In genomic region chr21:42338730-42339715, GRCh38 we compare ENCODE assay signal across 20 cellular contexts. TPM values are rescaled to one million over a fixed set of nuclear protein-coding genes. Genes with fewer than 3 reads are reported as not detected.
DNase-seq lines count a peak whose midpoint lies in the region; ATAC-seq and TF ChIP-seq lines count a peak whose summit lies in the region.
"Had no signal": no experiment of that assay in that cellular context is flagged by ENCODE, and none has a peak within 500 bp of the region (broad histone marks: within the 10 kb centered on the region; RNA-seq: fewer than 3 reads in every experiment).

No MANE protein-coding gene starts in this region.

- DNase-seq in natural killer cell treated with Interleukin-12 subunit alpha and Interleukin-12 subunit beta and Interleukin-15 and Interleukin-18, amount 100 ng/mL, for 72 hours (ENCODE audit: low spot score): no peak
- no peak for DNase-seq in natural killer cell
- DNase-seq in posterior vena cava (ENCODE audit: low spot score): peak; percentile 70
- DNase-seq in mesothelial cell of epicardium (ENCODE audit: low spot score in 2 of 2, unreplicated experiment in 2 of 2): no peak
- DNase-seq in foreskin keratinocyte: no peak
- DNase-seq in NOMO-1 treated with DMSO at 0.1 percent for 48 hours (lab: John Stamatoyannopoulos, UW; ENCODE audit: unreplicated experiment): no peak
- DNase-seq: activated naive CD4-positive, alpha-beta T cell; central memory CD4-positive, alpha-beta T cell; GDM1; HCEC 1CT; NCI-H524 treated with DMSO at 0.1 percent for 48 hours; OCI-M1 had no signal

- H3K27me3 Mint-ChIP-seq in natural killer cell treated with Interleukin-12 subunit alpha and Interleukin-12 subunit beta and Interleukin-15 and Interleukin-18, amount 100 ng/mL, for 72 hours: peaks cover 22 to 34% of the 10 kb centered on the region in 2 donors
- peaks cover 15 to 53% of the 10 kb centered on the region in 2 donors for H3K27me3 Mint-ChIP-seq in natural killer cell (ENCODE audit: low read depth in 2 of 2)
- peaks cover 2% of the 10 kb centered on the region for H3K27me3 Mint-ChIP-seq in mesothelial cell of epicardium (ENCODE audit: low read depth)
- H3K27me3 Mint-ChIP-seq: CD4-positive, alpha-beta T cell had no signal

- peak overlapping the region; percentile 62 for H3K4me3 Mint-ChIP-seq in natural killer cell treated with Interleukin-12 subunit alpha and Interleukin-12 subunit beta and Interleukin-15 and Interleukin-18, amount 100 ng/mL, for 72 hours
- no peak overlapping the region for H3K4me3 Mint-ChIP-seq in natural killer cell
- no peak overlapping the region for H3K4me3 Mint-ChIP-seq in mesothelial cell of epicardium
- H3K4me3 Mint-ChIP-seq: CD4-positive, alpha-beta T cell had no signal

- H3K36me3 ChIP-seq in endocrine pancreas (ENCODE audit: control insufficient read depth, insufficient read depth, low read length): no peaks in the 10 kb centered on the region
- H3K36me3 ChIP-seq: esophagus squamous epithelium, right lobe of liver had no signal

- H3K9ac ChIP-seq in endocrine pancreas (ENCODE audit: control insufficient read depth, insufficient read depth, low read length): peak overlapping the region; percentile 72

- peak; percentile 61 to 86 for ATAC-seq in natural killer cell treated with Interleukin-12 subunit alpha and Interleukin-12 subunit beta and Interleukin-15 and Interleukin-18, amount 100 ng/mL, for 72 hours
- no peak for ATAC-seq in natural killer cell
- no peak for ATAC-seq in foreskin keratinocyte
- no peak for ATAC-seq in HG02642 (IDR thresholded peaks at IDR 0.05; ENCODE audit: poor library complexity, unreplicated experiment)

- no peak overlapping the region for H3K4me3 ChIP-seq in endocrine pancreas (ENCODE audit: control insufficient read depth, insufficient read depth, low read length)
- H3K4me3 ChIP-seq: right lobe of liver had no signal

- H3K4me1 ChIP-seq in endocrine pancreas (ENCODE audit: control insufficient read depth, insufficient read depth, low read length) (no peaks in the 10 kb centered on the region), foreskin keratinocyte (no peaks in the 10 kb centered on the region)
- H3K4me1 ChIP-seq: right lobe of liver had no signal

- no peak for TF ChIP-seq CTCF in natural killer cell (IDR thresholded peaks at IDR 0.05)
- TF ChIP-seq CTCF in mesothelial cell of epicardium (IDR thresholded peaks at IDR 0.05; ENCODE audit: unreplicated experiment): no peak
- TF ChIP-seq CTCF in foreskin keratinocyte (conservative IDR thresholded peaks at IDR 0.05): no peak

- H3K27ac ChIP-seq in foreskin keratinocyte: no peak overlapping the region
- H3K27ac ChIP-seq: right lobe of liver had no signal

- intact Hi-C loops in natural killer cell (cut with micrococcal nuclease): loop anchor here (1.0 to 10.0 kb wide), 2 partner anchors 111 to 186 kb away; no protein-coding TSS in a partner anchor
- intact Hi-C loops in posterior vena cava (cut with DNase I): no loop called here

- peaks cover 6 to 9% of the 10 kb centered on the region in 2 donors for H3K4me1 Mint-ChIP-seq in natural killer cell treated with Interleukin-12 subunit alpha and Interleukin-12 subunit beta and Interleukin-15 and Interleukin-18, amount 100 ng/mL, for 72 hours (ENCODE audit: low read depth in 2 of 2)
- H3K4me1 Mint-ChIP-seq in natural killer cell: peaks cover 6 to 8% of the 10 kb centered on the region in 2 donors
- H3K4me1 Mint-ChIP-seq in mesothelial cell of epicardium: peaks cover 7% of the 10 kb centered on the region

- H3K27me3 ChIP-seq in endocrine pancreas (ENCODE audit: control insufficient read depth, insufficient read depth, low read length) (no peaks in the 10 kb centered on the region), foreskin keratinocyte (peaks cover 22% of the 10 kb centered on the region)

- peak overlapping the region in 1 of 2 donors; percentile 40 for H3K27ac Mint-ChIP-seq in natural killer cell treated with Interleukin-12 subunit alpha and Interleukin-12 subunit beta and Interleukin-15 and Interleukin-18, amount 100 ng/mL, for 72 hours
- H3K27ac Mint-ChIP-seq in natural killer cell: no peak overlapping the region
- no peak overlapping the region for H3K27ac Mint-ChIP-seq in mesothelial cell of epicardium

- H3K9me3 ChIP-seq in endocrine pancreas (ENCODE audit: control insufficient read depth, low read length): no peaks in the 10 kb centered on the region
- H3K9me3 ChIP-seq: esophagus squamous epithelium, right lobe of liver had no signal

- H3K9me3 Mint-ChIP-seq in natural killer cell treated with Interleukin-12 subunit alpha and Interleukin-12 subunit beta and Interleukin-15 and Interleukin-18, amount 100 ng/mL, for 72 hours: no peaks in the 10 kb centered on the region
- no peaks in the 10 kb centered on the region for H3K9me3 Mint-ChIP-seq in natural killer cell
- no peaks in the 10 kb centered on the region for H3K9me3 Mint-ChIP-seq in mesothelial cell of epicardium
- H3K9me3 Mint-ChIP-seq: CD4-positive, alpha-beta T cell had no signal

- no peaks in the 10 kb centered on the region for H3K36me3 Mint-ChIP-seq in natural killer cell treated with Interleukin-12 subunit alpha and Interleukin-12 subunit beta and Interleukin-15 and Interleukin-18, amount 100 ng/mL, for 72 hours
- H3K36me3 Mint-ChIP-seq in natural killer cell (no peaks in the 10 kb centered on the region), mesothelial cell of epicardium (no peaks in the 10 kb centered on the region)

RNA-seq across cellular contexts. Expression of gene TFF2, which starts 11.8 kb away (rescaled TPM):
- total RNA-seq in natural killer cell treated with Interleukin-12 subunit alpha and Interleukin-12 subunit beta and Interleukin-15 and Interleukin-18, amount 100 ng/mL, for 72 hours: not detected
- total RNA-seq in natural killer cell (not detected), posterior vena cava (not detected), mesothelial cell of epicardium (not detected in 3 replicates), foreskin keratinocyte (not detected in 2 replicates)
- not detected in 2 replicates for polyA plus RNA-seq in foreskin keratinocyte
- total RNA-seq: CD4-positive, alpha-beta T cell; glomerular endothelial cell; omental fat pad had no signal
- polyA plus RNA-seq: AG04450 had no signal

RNA-seq across cellular contexts. Expression of gene TFF3, which starts 23.8 kb away (rescaled TPM):
- total RNA-seq in natural killer cell treated with Interleukin-12 subunit alpha and Interleukin-12 subunit beta and Interleukin-15 and Interleukin-18, amount 100 ng/mL, for 72 hours: not detected
- total RNA-seq in natural killer cell (not detected), posterior vena cava (10 to 100 TPM; 21.1 to 24.4 TPM), mesothelial cell of epicardium (1.5 TPM in 1 of 3 replicates, not detected in the others), foreskin keratinocyte (not detected in 2 replicates)
- polyA plus RNA-seq in foreskin keratinocyte: not detected in 2 replicates
- total RNA-seq: CD4-positive, alpha-beta T cell had no signal
- polyA plus RNA-seq: AG04450 had no signal

RNA-seq across cellular contexts. Expression of gene TFF1, which starts 27.3 kb away (rescaled TPM):
- not detected for total RNA-seq in natural killer cell treated with Interleukin-12 subunit alpha and Interleukin-12 subunit beta and Interleukin-15 and Interleukin-18, amount 100 ng/mL, for 72 hours
- total RNA-seq in natural killer cell (not detected), posterior vena cava (not detected), mesothelial cell of epicardium (0.53 TPM in 1 of 3 replicates, not detected in the others), foreskin keratinocyte (not detected in 2 replicates)
- polyA plus RNA-seq in foreskin keratinocyte: not detected in 2 replicates
- total RNA-seq: CD4-positive, alpha-beta T cell; esophagus squamous epithelium; glomerular endothelial cell; omental fat pad; right lobe of liver had no signal
- polyA plus RNA-seq: AG04450 had no signal

RNA-seq across cellular contexts. Expression of gene TMPRSS3, which starts 56.8 kb away (rescaled TPM):
- total RNA-seq in natural killer cell treated with Interleukin-12 subunit alpha and Interleukin-12 subunit beta and Interleukin-15 and Interleukin-18, amount 100 ng/mL, for 72 hours: 1 to 10 TPM in 1 of 2 donors, under 1 TPM in 1; 0.19 to 8.4 TPM
- total RNA-seq in natural killer cell (under 1 TPM in 1 of 3 donors, not detected in 2; 0.25 TPM), posterior vena cava (not detected), mesothelial cell of epicardium (not detected in 3 replicates), foreskin keratinocyte (not detected in 2 replicates)
- not detected in 2 replicates for polyA plus RNA-seq in foreskin keratinocyte
- total RNA-seq: glomerular endothelial cell had no signal
- polyA plus RNA-seq: AG04450 had no signal

Comparison
In these comparisons a context has a peak if more than half of its experiments do, and no peak if none do; other contexts are left out.
1. ATAC-seq: peak in natural killer cell treated with Interleukin-12 subunit alpha and Interleukin-12 subunit beta and Interleukin-15 and Interleukin-18, amount 100 ng/mL, for 72 hours (2 of 2); none in natural killer cell (0 of 3), foreskin keratinocyte (single experiment) and HG02642 (single experiment).